18 cellular contexts compared by ENCODE assay signal in the genomic region with DNA sequence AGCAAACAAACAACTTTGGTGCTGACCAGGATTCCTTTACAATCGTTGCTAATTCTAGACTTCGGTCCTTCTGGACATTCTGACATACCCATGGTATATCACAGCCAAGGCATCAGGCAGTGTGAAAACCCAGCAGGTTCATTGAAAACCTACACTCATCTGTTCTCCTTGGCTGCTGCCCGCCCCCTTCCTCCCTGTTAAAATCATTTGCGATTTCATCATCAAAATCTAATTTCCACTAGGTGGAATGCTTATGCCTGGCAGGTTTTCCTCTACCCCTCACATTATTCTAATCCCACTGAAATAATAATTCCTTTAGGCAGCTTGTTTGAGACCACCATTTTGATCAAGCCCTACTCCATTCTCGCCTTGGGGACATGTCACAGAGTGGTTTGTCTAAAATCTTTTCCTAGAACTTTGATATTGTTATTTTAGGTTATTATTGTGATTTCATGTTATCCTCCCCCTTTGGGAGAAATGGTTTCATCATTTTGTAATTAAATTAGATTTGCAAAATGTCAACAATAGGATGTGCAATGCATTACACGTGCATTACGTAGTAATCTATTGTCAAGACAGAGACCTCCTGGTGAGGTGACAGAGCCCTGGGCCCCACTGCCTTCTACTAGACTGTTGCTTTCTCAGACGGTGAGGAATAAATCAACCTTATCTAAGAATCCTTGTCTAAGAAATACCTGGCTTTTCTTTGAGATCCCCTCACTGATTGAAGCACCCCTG. TPM values are rescaled to one million over a fixed set of nuclear protein-coding genes. Genes with fewer than 3 reads are reported as not detected.
DNase-seq lines count a peak whose midpoint lies in the region; ATAC-seq and TF ChIP-seq lines count a peak whose summit lies in the region.
"Had no signal": no experiment of that assay in that cellular context is flagged by ENCODE, and none has a peak within 500 bp of the region (broad histone marks: within the 10 kb centered on the region; RNA-seq: fewer than 3 reads in every experiment).

No MANE protein-coding gene starts in this region.

- H4K20me1 ChIP-seq in GM23338 (replicated peaks; ENCODE audit: insufficient read depth) (no peaks in the 10 kb centered on the region), mammary epithelial cell (ENCODE audit: insufficient read depth, low read length) (no peaks in the 10 kb centered on the region)

- TF ChIP-seq CTCF in GM23338 (conservative IDR thresholded peaks at IDR 0.05; ENCODE audit: low read depth in 2 of 2) (no peak), NB4 (IDR thresholded peaks at IDR 0.05; ENCODE audit: low read depth, low read length) (no peak), sigmoid colon (IDR thresholded peaks at IDR 0.05) (no peak), mammary epithelial cell (conservative IDR thresholded peaks at IDR 0.05 in 1 of 2, IDR thresholded peaks at IDR 0.05 in 1 of 2; ENCODE audit: extremely low read depth in 1 of 2, insufficient read depth in 1 of 2, low read depth in 1 of 2, low read length in 2 of 2) (no peak)
- no peak for TF ChIP-seq CTCF in CD8-positive, alpha-beta T cell (IDR thresholded peaks at IDR 0.05)

- H3K4me2 ChIP-seq in GM23338 = no peak overlapping the region
- no peak overlapping the region for H3K4me2 ChIP-seq in mammary epithelial cell (ENCODE audit: insufficient read depth, low read depth, low read length)

- H3K9me3 Mint-ChIP-seq in GM23338 = no peaks in the 10 kb centered on the region
- H3K9me3 Mint-ChIP-seq in CD8-positive, alpha-beta T cell = no peaks in the 10 kb centered on the region
- H3K9me3 Mint-ChIP-seq: CD4-positive, CD25-positive, alpha-beta regulatory T cell had no signal

- no peaks in the 10 kb centered on the region for H3K9me3 ChIP-seq in sigmoid colon
- no peaks in the 10 kb centered on the region for H3K9me3 ChIP-seq in mammary epithelial cell (replicated peaks; ENCODE audit: insufficient read depth, low read length)
- no peaks in the 10 kb centered on the region for H3K9me3 ChIP-seq in CD8-positive, alpha-beta T cell (ENCODE audit: low read length)
- H3K9me3 ChIP-seq: HAP-1, SJSA1 had no signal

- H3K36me3 Mint-ChIP-seq in GM23338 (ENCODE audit: low read depth) = peaks cover 9% of the 10 kb centered on the region; the same call in 2 of the 3 replicates
- H3K36me3 Mint-ChIP-seq in CD8-positive, alpha-beta T cell = peaks cover 37% of the 10 kb centered on the region

- in situ Hi-C loops in mammary epithelial cell (cut with MboI; ENCODE audit: low sequenced_read_pairs in 2 of 2) = no loop called here

- CTCF ChIA-PET in mammary epithelial cell (lab: Charles Lee; ENCODE audit: low non-redundant PET) = no interaction called here
- CTCF ChIA-PET in CD8-positive, alpha-beta T cell (lab: Charles Lee) = no interaction called here

- H3K27ac ChIP-seq in GM23338 (ENCODE audit: low read depth) = no peak overlapping the region
- no peak overlapping the region for H3K27ac ChIP-seq in sigmoid colon
- H3K27ac ChIP-seq in mammary epithelial cell (ENCODE audit: insufficient read depth, low read depth, low read length) = no peak overlapping the region
- no peak overlapping the region for H3K27ac ChIP-seq in CD8-positive, alpha-beta T cell (ENCODE audit: low read depth, low read length)
- H3K27ac ChIP-seq: SJSA1 had no signal

- no peak for ATAC-seq in GM23338
- ATAC-seq in HG02571 (IDR thresholded peaks at IDR 0.05; ENCODE audit: unreplicated experiment) = no peak
- no peak for ATAC-seq in CD8-positive, alpha-beta T cell

- H3K27me3 ChIP-seq in GM23338 (ENCODE audit: insufficient read depth) = no peaks in the 10 kb centered on the region
- no peaks in the 10 kb centered on the region for H3K27me3 ChIP-seq in sigmoid colon
- H3K27me3 ChIP-seq in mammary epithelial cell (ENCODE audit: insufficient read depth, low read length) = no peaks in the 10 kb centered on the region
- H3K27me3 ChIP-seq in CD8-positive, alpha-beta T cell (ENCODE audit: insufficient read depth, low read length) = no peaks in the 10 kb centered on the region
- H3K27me3 ChIP-seq: SJSA1 had no signal

- H3K4me3 Mint-ChIP-seq in GM23338 = no peak overlapping the region
- no peak overlapping the region for H3K4me3 Mint-ChIP-seq in CD8-positive, alpha-beta T cell
- H3K4me3 Mint-ChIP-seq: B cell; CD4-positive, CD25-positive, alpha-beta regulatory T cell had no signal

- WGBS in sigmoid colon, 2 donors = 88 to 93% methylated on average over 8 of the region's 8 CpGs
- WGBS in mammary epithelial cell (ENCODE audit: low coverage, missing lambda C conversion rate) = 87% methylated on average over 8 of the region's 8 CpGs

- POLR2A ChIA-PET in CD8-positive, alpha-beta T cell (lab: Charles Lee) = interaction anchor here (0.5 kb wide), 1 partner anchor 51 kb away, joined by 3 read pairs; no protein-coding TSS in a partner anchor

- no TSS peak for BruUV-seq in mammary epithelial cell (replicated peaks; lab: Mats Ljungman, UMichigan)

- H3K36me3 ChIP-seq in GM23338 (ENCODE audit: insufficient read depth) (no peaks in the 10 kb centered on the region; the same call in 1 of the 2 replicates), sigmoid colon (peaks cover 0 to 37% (median 0%) of the 10 kb centered on the region in 4 donors), mammary epithelial cell (ENCODE audit: insufficient read depth, low read length) (no peaks in the 10 kb centered on the region)
- peaks cover 8% of the 10 kb centered on the region for H3K36me3 ChIP-seq in CD8-positive, alpha-beta T cell (ENCODE audit: insufficient read depth, low read length)
- H3K36me3 ChIP-seq: HAP-1, SJSA1 had no signal

- TF ChIP-seq EP300 in sigmoid colon (IDR thresholded peaks at IDR 0.05) = no peak

- no peaks in the 10 kb centered on the region for H3K79me2 ChIP-seq in GM23338 (replicated peaks; ENCODE audit: insufficient read depth)
- no peaks in the 10 kb centered on the region for H3K79me2 ChIP-seq in mammary epithelial cell (ENCODE audit: insufficient read depth, low read length)

- peaks cover 8% of the 10 kb centered on the region for H3K27me3 Mint-ChIP-seq in GM23338 (ENCODE audit: insufficient read depth, low read depth, poor library complexity)
- H3K27me3 Mint-ChIP-seq in CD8-positive, alpha-beta T cell (ENCODE audit: low read depth) = no peaks in the 10 kb centered on the region
- H3K27me3 Mint-ChIP-seq: B cell; CD4-positive, CD25-positive, alpha-beta regulatory T cell had no signal

- DNase-seq in GM23338 (ENCODE audit: low spot score) (no peak), NB4 (ENCODE audit: low read depth) (peak; percentile 52), islet precursor cell (peak; percentile 24), sigmoid colon (peak; percentile 7), mammary epithelial cell (no peak)
- DNase-seq in CD8-positive, alpha-beta T cell = no peak
- DNase-seq: Calu3; CD4-positive, CD25-positive, alpha-beta regulatory T cell; DMS53; NCI-H1417; NCI-H187 treated with DMSO at 0.1 percent for 48 hours; NCI-H69; NK-92 treated with Interleukin-12 subunit alpha and Interleukin-12 subunit beta, amount 100 ng/mL, for 24 hours; RPMI8226 had no signal

- H3K4me1 ChIP-seq in GM23338 (ENCODE audit: insufficient read depth) (0 out of 2 replicates have a peak, but pooled peaks cover 3% of the 10 kb centered on the region), sigmoid colon (no peaks in the 10 kb centered on the region), mammary epithelial cell (ENCODE audit: insufficient read depth, low read length) (peaks cover 10% of the 10 kb centered on the region)
- H3K4me1 ChIP-seq in CD8-positive, alpha-beta T cell (ENCODE audit: insufficient read depth, low read length) = no peaks in the 10 kb centered on the region
- H3K4me1 ChIP-seq: HAP-1 had no signal

- TF ChIP-seq POLR2A in NB4 (IDR thresholded peaks at IDR 0.05; ENCODE audit: extremely low read depth, insufficient read length) (no peak), sigmoid colon (IDR thresholded peaks at IDR 0.05) (no peak)

- peak overlapping the region; percentile 37 for H3K27ac Mint-ChIP-seq in GM23338
- H3K27ac Mint-ChIP-seq in CD8-positive, alpha-beta T cell = no peak overlapping the region
- H3K27ac Mint-ChIP-seq: B cell had no signal

- no peak overlapping the region for H2AFZ ChIP-seq in GM23338
- H2AFZ ChIP-seq in mammary epithelial cell (ENCODE audit: low read depth, low read length) = no peak overlapping the region

- peaks cover 14% of the 10 kb centered on the region for H3K4me1 Mint-ChIP-seq in GM23338
- no peaks in the 10 kb centered on the region for H3K4me1 Mint-ChIP-seq in CD8-positive, alpha-beta T cell (ENCODE audit: low read depth)
- H3K4me1 Mint-ChIP-seq: B cell had no signal

- no peaks in the 10 kb centered on the region for H3K9me2 ChIP-seq in GM23338 (ENCODE audit: insufficient read depth)

- H3K4me3 ChIP-seq in GM23338 (no peak overlapping the region), NB4 (ENCODE audit: low read depth, low read length) (no peak overlapping the region), sigmoid colon (no peak overlapping the region), mammary epithelial cell (replicated peaks in 1 of 3; ENCODE audit: insufficient read depth in 1 of 3, low read depth in 2 of 3, low read length in 3 of 3) (no peak overlapping the region)
- H3K4me3 ChIP-seq in CD8-positive, alpha-beta T cell (ENCODE audit: low read depth, low read length) = no peak overlapping the region
- H3K4me3 ChIP-seq: HAP-1, SJSA1 had no signal

- dilution Hi-C loops in mammary epithelial cell (cut with HindIII; ENCODE audit: low sequenced_read_pairs) = loop anchor here (5.0 kb wide), 1 partner anchor 45 kb away; no protein-coding TSS in a partner anchor

- H3K9ac ChIP-seq in mammary epithelial cell (ENCODE audit: insufficient read depth, low read length) = no peak overlapping the region

- intact Hi-C loops in sigmoid colon (cut with DNase I) (no loop called here), mammary epithelial cell (cut with micrococcal nuclease) (no loop called here)
- intact Hi-C loops in CD8-positive, alpha-beta T cell (cut with DNase I, micrococcal nuclease) = no loop called here

- no peaks in the 10 kb centered on the region for H3F3A ChIP-seq in GM23338 (replicated peaks; ENCODE audit: low read depth)

TF ChIP-seq in GM23338, 12 proteins besides CTCF, POLR2A, EP300 and RAD21 (continues in another document):
- no peak for TF ChIP-seq ZNF114 (CRISPR knock-in tag; IDR thresholded peaks at IDR 0.05)
- no peak for TF ChIP-seq JUNB (IDR thresholded peaks at IDR 0.05; ENCODE audit: unreplicated experiment)
- no peak for TF ChIP-seq ZNF331 (CRISPR knock-in tag; IDR thresholded peaks at IDR 0.05; ENCODE audit: low read depth)

RNA-seq across cellular contexts. Expression of gene ASPRV1, which starts 31.0 kb away (rescaled TPM):
- 0.82 and 1.4 TPM in 2 replicates for total RNA-seq in GM23338 (2014; rRNA removed; shearing (Covaris generic))
- 0.54 and 0.60 TPM in 2 replicates for polyA plus RNA-seq in GM23338 (2016; fragmentation: Nextera tagmentation; extraction: Ambion mirVana)
- 1 to 10 TPM; 1.1 to 1.4 (median 1.2) TPM for total RNA-seq in sigmoid colon
- 1 to 10 TPM; 1.1 to 1.2 (median 1.2) TPM for polyA plus RNA-seq in sigmoid colon
- under 1 TPM in 1 of 2 donors, not detected in 1; 0.17 TPM for total RNA-seq in mammary epithelial cell
- polyA plus RNA-seq in mammary epithelial cell = 0.05 TPM
- not detected for polyA minus RNA-seq in mammary epithelial cell
- under 1 TPM; 0.73 to 0.86 TPM for total RNA-seq in CD8-positive, alpha-beta T cell

Comparison
In these comparisons a context has a peak if more than half of its experiments do, and no peak if none do; other contexts are left out.
1. DNase-seq: peak in NB4 (single experiment), islet precursor cell (single experiment) and sigmoid colon (single experiment); none in GM23338 (single experiment), mammary epithelial cell (single experiment) and CD8-positive, alpha-beta T cell (0 of 7).